In the genomic region with DNA sequence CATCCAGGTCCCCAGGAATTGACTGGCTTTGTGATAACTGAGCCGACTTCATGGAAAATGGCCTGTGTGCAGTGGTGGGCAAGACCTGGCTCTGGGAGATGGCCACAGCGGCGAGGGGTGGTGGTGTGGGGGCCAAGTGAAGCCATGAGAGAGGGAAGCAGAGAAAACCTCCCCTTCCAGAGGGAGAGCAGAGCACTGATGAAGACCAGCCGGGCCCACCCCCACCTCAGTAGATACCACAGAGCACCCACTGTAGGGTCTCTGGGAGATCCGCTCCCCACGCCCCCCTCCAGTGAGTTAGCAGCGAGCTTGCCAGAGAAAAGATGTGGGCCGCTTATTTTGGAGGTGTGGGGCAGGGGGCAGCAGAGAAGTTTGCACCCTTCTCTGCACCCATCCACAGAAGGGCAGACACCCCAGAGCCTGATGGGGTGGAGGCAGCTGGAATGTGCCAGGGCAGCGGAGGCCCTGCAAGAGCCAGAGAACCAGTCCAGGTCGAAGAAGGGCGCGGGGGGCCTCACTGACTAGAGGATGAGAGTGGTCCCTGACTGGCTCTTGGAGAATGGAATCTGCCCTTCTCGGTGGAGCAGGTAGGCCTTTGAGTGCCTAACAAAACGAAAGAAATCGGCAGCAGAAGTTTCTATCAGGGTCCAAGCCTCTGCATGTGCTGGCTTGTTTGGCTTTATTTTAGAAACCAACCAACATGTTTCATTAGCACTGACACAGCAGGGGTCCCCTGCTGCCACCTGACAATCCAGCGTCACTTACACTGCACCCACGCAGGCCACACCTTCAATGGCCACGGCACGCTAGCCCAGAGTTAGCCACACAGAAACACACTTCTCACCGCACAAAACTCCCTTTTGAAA, we compare ENCODE assay signal across 11 cellular contexts. TPM values are rescaled to one million over a fixed set of nuclear protein-coding genes. Genes with fewer than 3 reads are reported as not detected.
DNase-seq lines count a peak whose midpoint lies in the region; ATAC-seq, FAIRE-seq and TF ChIP-seq lines count a peak whose summit lies in the region.
"Had no signal": no experiment of that assay in that cellular context is flagged by ENCODE, and none has a peak within 500 bp of the region (broad histone marks: within the 10 kb centered on the region; RNA-seq: fewer than 3 reads in every experiment).

No MANE protein-coding gene starts in this region.

- no CpG with 5 or more reads among the region's 20 CpGs for WGBS in H9 (ENCODE audit: extremely low coverage, insufficient read length, low lambda C conversion rate)
- WGBS in mammary epithelial cell (ENCODE audit: low coverage, missing lambda C conversion rate) = 58% methylated on average over 20 of the region's 20 CpGs

- H3K27ac Mint-ChIP-seq in CD4-positive, alpha-beta T cell = peak overlapping the region; percentile 71
- H3K27ac Mint-ChIP-seq in H9 (no peak overlapping the region), nephron progenitor cell (peak overlapping the region; percentile 53)

- in situ Hi-C loops in mammary epithelial cell (cut with MboI; ENCODE audit: low sequenced_read_pairs in 2 of 2) = no loop called here
- in situ Hi-C loops in brain microvascular endothelial cell (cut with HindIII; ENCODE audit: low pct_ligation_motif_present, low sequenced_read_pairs) = no loop called here

- H3K18ac ChIP-seq in H9 (ENCODE audit: insufficient read length, low read depth, low read length) = no peak overlapping the region

- H3K9me3 ChIP-seq in CD4-positive, alpha-beta T cell (ENCODE audit: control insufficient read depth, low read length) = no peaks in the 10 kb centered on the region
- H3K9me3 ChIP-seq in H9 (ENCODE audit: control insufficient read depth, low read depth, low read length) (no peaks in the 10 kb centered on the region), mammary epithelial cell (replicated peaks; ENCODE audit: insufficient read depth, low read length) (no peaks in the 10 kb centered on the region)

- H2BK5ac ChIP-seq in H9 (ENCODE audit: insufficient read length, low read length) = no peak overlapping the region

- H2BK15ac ChIP-seq in H9 (ENCODE audit: low read depth, low read length) = no peak overlapping the region

- H3K27ac ChIP-seq in CD4-positive, alpha-beta T cell (ENCODE audit: low read depth, low read length) = no peak overlapping the region
- H3K27ac ChIP-seq in H9 (ENCODE audit: insufficient read length, low read depth, low read length) = no peak overlapping the region
- H3K27ac ChIP-seq in mammary epithelial cell (ENCODE audit: insufficient read depth, low read depth, low read length) = no peak overlapping the region
- no peak overlapping the region for H3K27ac ChIP-seq in brain microvascular endothelial cell

- no peak overlapping the region for H3K23ac ChIP-seq in H9 (ENCODE audit: insufficient read length, low read depth, low read length)

- TF ChIP-seq CTCF in CD4-positive, alpha-beta T cell (IDR thresholded peaks at IDR 0.05) = no peak
- TF ChIP-seq CTCF in H9 (conservative IDR thresholded peaks at IDR 0.05) = no peak
- TF ChIP-seq CTCF in mammary epithelial cell (conservative IDR thresholded peaks at IDR 0.05 in 1 of 2, IDR thresholded peaks at IDR 0.05 in 1 of 2; ENCODE audit: extremely low read depth in 1 of 2, insufficient read depth in 1 of 2, low read depth in 1 of 2, low read length in 2 of 2) = no peak
- TF ChIP-seq CTCF in nephron progenitor cell (IDR thresholded peaks at IDR 0.05) = no peak
- TF ChIP-seq CTCF in brain microvascular endothelial cell (IDR thresholded peaks at IDR 0.05; ENCODE audit: low read depth, low read length, missing control alignments) = no peak
- no peak for TF ChIP-seq CTCF in D721Med (IDR thresholded peaks at IDR 0.05; ENCODE audit: insufficient read depth, missing control alignments)

- H3K79me2 ChIP-seq in H9 (ENCODE audit: insufficient read depth, low read length) = no peaks in the 10 kb centered on the region
- H3K79me2 ChIP-seq in mammary epithelial cell (ENCODE audit: insufficient read depth, low read length) = no peaks in the 10 kb centered on the region

- H3K4me1 Mint-ChIP-seq in CD4-positive, alpha-beta T cell (ENCODE audit: low read depth) = peaks cover 8% of the 10 kb centered on the region
- H3K4me1 Mint-ChIP-seq in H9 (peaks cover 17% of the 10 kb centered on the region in 2 experiments), nephron progenitor cell (peaks cover 34% of the 10 kb centered on the region)

- H2BK120ac ChIP-seq in H9 (ENCODE audit: low read depth, low read length, poor library complexity, severe bottlenecking) = no peak overlapping the region

- H3K4me3 ChIP-seq in mammary epithelial cell (replicated peaks in 1 of 3; ENCODE audit: insufficient read depth in 1 of 3, low read depth in 2 of 3, low read length in 3 of 3) (peak overlapping the region in 1 of 3 experiments; percentile 68), brain microvascular endothelial cell (ENCODE audit: low read depth, low read length) (no peak overlapping the region)
- H3K4me3 ChIP-seq: lung had no signal

- BruUV-seq in mammary epithelial cell (replicated peaks; lab: Mats Ljungman, UMichigan) = no TSS peak

- H3K4me1 ChIP-seq in H9 (ENCODE audit: insufficient read depth, low read length) (0 out of 2 replicates have a peak, but pooled peaks cover 6% of the 10 kb centered on the region), mammary epithelial cell (ENCODE audit: insufficient read depth, low read length) (peaks cover 35% of the 10 kb centered on the region)

- H3K23me2 ChIP-seq in H9 (ENCODE audit: insufficient read length, low read depth, low read length, poor library complexity, severe bottlenecking) = peaks cover 4% of the 10 kb centered on the region

- H3T11ph ChIP-seq in H9 (ENCODE audit: low read length) = no peak overlapping the region

- no peak for ATAC-seq in CD4-positive, alpha-beta T cell (ENCODE audit: poor library complexity)
- no peak for ATAC-seq in HG03159 (IDR thresholded peaks at IDR 0.05; ENCODE audit: unreplicated experiment)

- H3K4ac ChIP-seq in H9 (ENCODE audit: low read depth, low read length) = no peak overlapping the region

- dilution Hi-C loops in mammary epithelial cell (cut with HindIII; ENCODE audit: low sequenced_read_pairs) = loop anchor here (5.0 kb wide), 1 partner anchor 576 kb away; no protein-coding TSS in a partner anchor

- no peak overlapping the region for H4K91ac ChIP-seq in H9 (ENCODE audit: insufficient read length, low read depth, low read length)

- no peak overlapping the region for H2BK20ac ChIP-seq in H9 (ENCODE audit: low read depth, low read length, poor library complexity, severe bottlenecking)

- H3K36me3 ChIP-seq in mammary epithelial cell (ENCODE audit: insufficient read depth, low read length) (no peaks in the 10 kb centered on the region), brain microvascular endothelial cell (replicated peaks) (no peaks in the 10 kb centered on the region)

- CTCF ChIA-PET in CD4-positive, alpha-beta T cell (lab: Charles Lee) = no interaction called here
- CTCF ChIA-PET in mammary epithelial cell (lab: Charles Lee; ENCODE audit: low non-redundant PET) = no interaction called here

- no peaks in the 10 kb centered on the region for H4K20me1 ChIP-seq in H9 (ENCODE audit: control insufficient read depth, insufficient read depth, insufficient read length)
- H4K20me1 ChIP-seq in mammary epithelial cell (ENCODE audit: insufficient read depth, low read length) = no peaks in the 10 kb centered on the region

- POLR2A ChIA-PET in CD4-positive, alpha-beta T cell (lab: Charles Lee) = no interaction called here

- H3K79me1 ChIP-seq in H9 (ENCODE audit: insufficient read depth, low read depth, low read length, poor library complexity, severe bottlenecking) = no peaks in the 10 kb centered on the region

- no peak overlapping the region for H3K56ac ChIP-seq in H9 (ENCODE audit: insufficient read length, low read depth, low read length)

- H2BK12ac ChIP-seq in H9 (ENCODE audit: insufficient read length, low read depth, low read length) = no peak overlapping the region

- no peak overlapping the region for H4K8ac ChIP-seq in H9 (replicated peaks; ENCODE audit: insufficient read length, low read depth, low read length)

- no peak overlapping the region for H3K4me2 ChIP-seq in H9 (ENCODE audit: insufficient read depth, insufficient read length, low read length)
- H3K4me2 ChIP-seq in mammary epithelial cell (ENCODE audit: insufficient read depth, low read depth, low read length) = peak overlapping the region; percentile 85

- FAIRE-seq in D721Med (lab: Jason Lieb, UNC) = no peak

- H3K4me3 Mint-ChIP-seq in CD4-positive, alpha-beta T cell = peak overlapping the region; percentile 90
- H3K4me3 Mint-ChIP-seq in H9 = peak overlapping the region; percentile 10 to 78
- peak overlapping the region; percentile 76 for H3K4me3 Mint-ChIP-seq in nephron progenitor cell

- H3K9me3 Mint-ChIP-seq in CD4-positive, alpha-beta T cell = no peaks in the 10 kb centered on the region
- H3K9me3 Mint-ChIP-seq in H9 (peaks cover 0 to 3% of the 10 kb centered on the region in 2 experiments; a peak in 2 of 5 replicates), nephron progenitor cell (no peaks in the 10 kb centered on the region)

- H3K36me3 Mint-ChIP-seq in CD4-positive, alpha-beta T cell (ENCODE audit: low read depth) = no peaks in the 10 kb centered on the region
- peaks cover 3 to 13% (median 6%) of the 10 kb centered on the region in 3 experiments; a peak in 5 of 7 replicates for H3K36me3 Mint-ChIP-seq in H9 (ENCODE audit: insufficient read depth in 1 of 3, low read depth in 3 of 3)
- peaks cover 11% of the 10 kb centered on the region for H3K36me3 Mint-ChIP-seq in nephron progenitor cell (ENCODE audit: low read depth)

- no peak overlapping the region for H3K14ac ChIP-seq in H9 (ENCODE audit: insufficient read depth, low read length)

- no peaks in the 10 kb centered on the region for H3K27me3 ChIP-seq in CD4-positive, alpha-beta T cell (ENCODE audit: control insufficient read depth, insufficient read depth, low read length)
- H3K27me3 ChIP-seq in H9 (ENCODE audit: insufficient read depth, low read length) (peaks cover 9% of the 10 kb centered on the region; the same call in 1 of the 2 replicates), mammary epithelial cell (ENCODE audit: insufficient read depth, low read length) (no peaks in the 10 kb centered on the region), brain microvascular endothelial cell (replicated peaks) (no peaks in the 10 kb centered on the region)

- DNase-seq in CD4-positive, alpha-beta T cell = no peak
- peak; percentile 26 for DNase-seq in H9
- DNase-seq in mammary epithelial cell = peak; percentile 50
- no peak for DNase-seq in nephron progenitor cell
- DNase-seq in stimulated activated naive CD4-positive, alpha-beta T cell treated with Interleukin-2 at 50 U/mL for 16 hours (lab: John Stamatoyannopoulos, UW) = no peak
- no peak for DNase-seq in brain microvascular endothelial cell
- no peak for DNase-seq in D721Med (ENCODE audit: insufficient read length, low spot score)
- DNase-seq: activated CD4-positive, CD25-positive, alpha-beta regulatory T cell treated with anti-CD3 and anti-CD28 coated beads, Interleukin-2, amount 50 U/mL, for 72 hours; stimulated activated CD4-positive, alpha-beta T cell treated with anti-CD3 and anti-CD28 coated beads, Interleukin-4, amount 100 ng/mL, for 4 hours had no signal

- H3K27me3 Mint-ChIP-seq in CD4-positive, alpha-beta T cell = no peaks in the 10 kb centered on the region
- H3K27me3 Mint-ChIP-seq in H9 (ENCODE audit: low read depth) (peaks cover 28% of the 10 kb centered on the region), nephron progenitor cell (ENCODE audit: low read depth, poor library complexity) (peaks cover 23% of the 10 kb centered on the region)

- no peak overlapping the region for H2AFZ ChIP-seq in H9 (ENCODE audit: low read length)
- H2AFZ ChIP-seq in mammary epithelial cell (ENCODE audit: low read depth, low read length) = peak overlapping the region; percentile 84

- H2AK5ac ChIP-seq in H9 (ENCODE audit: insufficient read length, low read length) = no peak overlapping the region

- intact Hi-C loops in CD4-positive, alpha-beta T cell (cut with DNase I, micrococcal nuclease) = loop anchor here in 1 of 2 experiments (10.0 kb wide), 1 partner anchor 183 kb away; no protein-coding TSS in a partner anchor
- intact Hi-C loops in mammary epithelial cell (cut with micrococcal nuclease) = loop anchor here (5.0 kb wide), 1 partner anchor 71 kb away; no protein-coding TSS in a partner anchor

- H3K9ac ChIP-seq in H9 (ENCODE audit: extremely low read depth, insufficient read length, low read length) (no peak overlapping the region), mammary epithelial cell (ENCODE audit: insufficient read depth, low read length) (no peak overlapping the region)

- no peak overlapping the region for H4K5ac ChIP-seq in H9 (ENCODE audit: insufficient read length, low read depth, low read length)

RNA-seq across cellular contexts. Expression of gene MELTF, which starts 28.3 kb away (rescaled TPM):
- total RNA-seq in CD4-positive, alpha-beta T cell = 1 to 10 TPM in 1 of 2 experiments, under 1 TPM in 1; 0.89 to 1.2 TPM
- total RNA-seq in H9 (2021) = 8.8 and 9.2 TPM in 2 replicates
- total RNA-seq in mammary epithelial cell = 10 to 100 TPM in 1 of 2 donors, 1 to 10 TPM in 1; 5.8 to 11.7 TPM
- polyA plus RNA-seq in mammary epithelial cell = 5.7 TPM
- 2.7 TPM for polyA minus RNA-seq in mammary epithelial cell

RNA-seq across cellular contexts. Expression of gene PIGZ, which starts 32.7 kb away (rescaled TPM):
- total RNA-seq in CD4-positive, alpha-beta T cell = under 1 TPM; 0.33 to 0.61 TPM
- total RNA-seq in H9 (2021) (0.15 and 0.29 TPM in 2 replicates), mammary epithelial cell (1 to 10 TPM; 2.7 to 4.7 TPM)
- polyA plus RNA-seq in mammary epithelial cell = 1.0 TPM
- polyA minus RNA-seq in mammary epithelial cell = 1.2 TPM

RNA-seq across cellular contexts. Expression of gene NCBP2, which starts 59.0 kb away (rescaled TPM):
- 10 to 100 TPM; 41.4 to 44.6 TPM for total RNA-seq in CD4-positive, alpha-beta T cell
- total RNA-seq in H9 (2021) = 118 and 120 TPM in 2 replicates
- 10 to 100 TPM; 47.5 to 77.0 TPM for total RNA-seq in mammary epithelial cell
- 45.1 TPM for polyA plus RNA-seq in mammary epithelial cell
- 50.3 TPM for polyA minus RNA-seq in mammary epithelial cell

Comparison
In these comparisons a context has a peak if more than half of its experiments do, and no peak if none do; other contexts are left out.
1. DNase-seq: peak in H9 (single experiment) and mammary epithelial cell (single experiment); none in CD4-positive, alpha-beta T cell (0 of 10), nephron progenitor cell (single experiment), stimulated activated naive CD4-positive, alpha-beta T cell treated with Interleukin-2 at 50 U/mL for 16 hours (single experiment), brain microvascular endothelial cell (single experiment) and D721Med (single experiment).
2. H3K27ac Mint-ChIP-seq: peak in CD4-positive, alpha-beta T cell (single experiment) and nephron progenitor cell (single experiment); none in H9 (0 of 3).
3. Peak in every context shown above with its lines, with median percentiles within 50 percentile points of each other: H3K4me3 Mint-ChIP-seq.